In the genomic region with DNA sequence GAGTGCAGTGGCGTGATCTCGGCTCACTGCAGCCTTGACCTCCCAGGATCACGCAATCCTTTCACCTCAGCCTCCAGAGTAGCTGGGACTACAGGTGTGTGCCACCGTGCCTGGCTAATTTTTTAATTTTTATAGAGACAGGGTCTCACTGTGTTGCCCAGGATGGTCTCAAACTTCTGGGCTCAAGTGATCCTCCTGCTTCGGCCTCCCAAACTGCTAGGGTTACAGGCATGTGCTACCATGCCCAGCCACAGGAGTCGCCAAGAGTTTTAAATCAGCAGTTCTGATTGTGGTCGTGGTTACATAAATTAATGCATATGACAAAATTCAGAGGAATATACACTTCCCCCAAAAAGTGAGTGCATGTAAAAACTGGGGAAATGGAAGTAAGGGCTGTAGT, we compare ENCODE assay signal across 29 cellular contexts. TPM values are rescaled to one million over a fixed set of nuclear protein-coding genes. Genes with fewer than 3 reads are reported as not detected.
DNase-seq lines count a peak whose midpoint lies in the region; TF ChIP-seq lines count a peak whose summit lies in the region.
"Had no signal": no experiment of that assay in that cellular context is flagged by ENCODE, and none has a peak within 500 bp of the region (broad histone marks: within the 10 kb centered on the region; RNA-seq: fewer than 3 reads in every experiment).

No MANE protein-coding gene starts in this region.

- H3K9me3 Mint-ChIP-seq in HFFc6 = no peaks in the 10 kb centered on the region
- H3K9me3 Mint-ChIP-seq: CD4-positive, alpha-beta memory T cell had no signal

- peak; percentile 17 for DNase-seq in NOMO-1 treated with DMSO at 0.1 percent for 48 hours (lab: John Stamatoyannopoulos, UW; ENCODE audit: unreplicated experiment)
- no peak for DNase-seq in NOMO-1 treated with dmso at 0.1 percent for 144 hours (lab: John Stamatoyannopoulos, UW; ENCODE audit: unreplicated experiment)
- no peak for DNase-seq in HFFc6
- DNase-seq in WERI-Rb-1 = no peak
- peak; percentile 27 for DNase-seq in spleen
- no peak for DNase-seq in smooth muscle cell (lab: John Stamatoyannopoulos, UW; ENCODE audit: unreplicated experiment)
- no peak for DNase-seq in SJCRH30
- no peak for DNase-seq in NCI-H2227 (lab: John Stamatoyannopoulos, UW; ENCODE audit: unreplicated experiment)
- DNase-seq: activated CD4-positive, CD25-positive, alpha-beta regulatory T cell treated with anti-CD3 and anti-CD28 coated beads, Interleukin-2, amount 50 U/mL, for 72 hours; activated T-cell treated with anti-CD3 and anti-CD28 coated beads, Interleukin-2, amount 50 U/mL, for 1 hour; CD4-positive, alpha-beta memory T cell; DMS 273 treated with DMSO at 0.1 percent for 48 hours; H7; islet precursor cell; left ventricle myocardium inferior; NCI-H1694 treated with DMSO at 0.1 percent for 48 hours; NCI-H2171; NCI-H524; NK-92 treated with Interleukin-12 subunit alpha and Interleukin-12 subunit beta, amount 100 ng/mL, for 24 hours; psoas muscle; RPMI8226; sigmoid colon; stimulated activated CD4-positive, alpha-beta T cell treated with anti-CD3 and anti-CD28 coated beads, Interleukin-15, amount 100 ng/mL, for 24 hours; stimulated activated naive CD4-positive, alpha-beta T cell had no signal

- H3K27ac ChIP-seq in WERI-Rb-1 (no peak overlapping the region), spleen (no peak overlapping the region), smooth muscle cell (ENCODE audit: low read depth) (no peak overlapping the region), SJCRH30 (no peak overlapping the region)
- H3K27ac ChIP-seq: dorsolateral prefrontal cortex, KMS-11, left ventricle myocardium inferior, psoas muscle, sigmoid colon, SK-N-MC had no signal

- no peaks in the 10 kb centered on the region for H3K36me3 Mint-ChIP-seq in HFFc6 (ENCODE audit: low read depth)
- H3K36me3 Mint-ChIP-seq: CD4-positive, alpha-beta memory T cell had no signal

- H3K9me3 ChIP-seq in WERI-Rb-1 (ENCODE audit: severe bottlenecking) = no peaks in the 10 kb centered on the region
- no peaks in the 10 kb centered on the region for H3K9me3 ChIP-seq in spleen
- no peaks in the 10 kb centered on the region for H3K9me3 ChIP-seq in smooth muscle cell (replicated peaks; ENCODE audit: low read depth)
- no peaks in the 10 kb centered on the region for H3K9me3 ChIP-seq in SJCRH30 (replicated peaks)
- H3K9me3 ChIP-seq: left ventricle myocardium inferior, psoas muscle, sigmoid colon had no signal

- H3K27me3 ChIP-seq in WERI-Rb-1 (ENCODE audit: insufficient read depth, low read depth, severe bottlenecking) (no peaks in the 10 kb centered on the region), spleen (replicated peaks in 1 of 7) (peaks cover 0 to 8% (median 0%) of the 10 kb centered on the region in 7 donors), smooth muscle cell (ENCODE audit: low read depth) (no peaks in the 10 kb centered on the region), SJCRH30 (no peaks in the 10 kb centered on the region)
- H3K27me3 ChIP-seq: sigmoid colon had no signal

- no peak overlapping the region for H2AFZ ChIP-seq in smooth muscle cell (ENCODE audit: low read depth)

- H3K4me3 Mint-ChIP-seq in HFFc6 = no peak overlapping the region

- H3K79me2 ChIP-seq in smooth muscle cell (ENCODE audit: low read depth) = no peaks in the 10 kb centered on the region

- no peak overlapping the region for H3K27ac Mint-ChIP-seq in HFFc6
- H3K27ac Mint-ChIP-seq: CD4-positive, alpha-beta memory T cell had no signal

- H3F3A ChIP-seq in smooth muscle cell (ENCODE audit: low read depth) = no peaks in the 10 kb centered on the region

- H3K4me2 ChIP-seq in smooth muscle cell = no peak overlapping the region
- H3K4me2 ChIP-seq: KMS-11 had no signal

- no peak overlapping the region for H3K9ac ChIP-seq in smooth muscle cell (ENCODE audit: low read depth)
- H3K9ac ChIP-seq: KMS-11 had no signal

- intact Hi-C loops in spleen (cut with DNase I; ENCODE audit: low total_unique reads) = no loop called here

- no peaks in the 10 kb centered on the region for H3K4me1 ChIP-seq in spleen
- no peaks in the 10 kb centered on the region for H3K4me1 ChIP-seq in smooth muscle cell (ENCODE audit: low read depth)
- no peaks in the 10 kb centered on the region for H3K4me1 ChIP-seq in SJCRH30
- H3K4me1 ChIP-seq: left ventricle myocardium inferior, psoas muscle, sigmoid colon had no signal

- peak; percentile 20; the same call in 1 of the 2 replicates for TF ChIP-seq CTCF in HFFc6 (IDR thresholded peaks at IDR 0.05)
- TF ChIP-seq CTCF in WERI-Rb-1 (IDR thresholded peaks at IDR 0.05; ENCODE audit: low read depth, low read length) = 0 out of 2 replicates have a peak, but pooled peaks have one; percentile 4
- TF ChIP-seq CTCF in spleen (IDR thresholded peaks at IDR 0.05 in 8 of 11, conservative IDR thresholded peaks at IDR 0.05 in 3 of 11) = no peak
- no peak for TF ChIP-seq CTCF in smooth muscle cell (IDR thresholded peaks at IDR 0.05; ENCODE audit: borderline replicate concordance, insufficient read depth, poor library complexity, severe bottlenecking)

- no peaks in the 10 kb centered on the region for H4K20me1 ChIP-seq in smooth muscle cell (ENCODE audit: low read depth)

- 80 to 84% (median 84%) methylated on average over 7 of the region's 7 CpGs for WGBS in spleen, 5 donors
- 92% methylated on average over 7 of the region's 7 CpGs for WGBS in smooth muscle cell (ENCODE audit: low lambda C conversion rate)

- H3K4me3 ChIP-seq in WERI-Rb-1 (ENCODE audit: low read depth, low read length) = no peak overlapping the region
- no peak overlapping the region for H3K4me3 ChIP-seq in spleen
- H3K4me3 ChIP-seq in smooth muscle cell = no peak overlapping the region
- H3K4me3 ChIP-seq in SJCRH30 = no peak overlapping the region
- H3K4me3 ChIP-seq: dorsolateral prefrontal cortex, left ventricle myocardium inferior, psoas muscle, sigmoid colon, SK-N-MC had no signal

- TF ChIP-seq POLR2A in spleen (IDR thresholded peaks at IDR 0.05) = no peak

- no peaks in the 10 kb centered on the region for H3K4me1 Mint-ChIP-seq in HFFc6 (ENCODE audit: low read depth)
- H3K4me1 Mint-ChIP-seq: CD4-positive, alpha-beta memory T cell had no signal

- no peaks in the 10 kb centered on the region for H3K36me3 ChIP-seq in WERI-Rb-1
- H3K36me3 ChIP-seq in spleen = no peaks in the 10 kb centered on the region
- H3K36me3 ChIP-seq in smooth muscle cell (ENCODE audit: low read depth) = no peaks in the 10 kb centered on the region
- H3K36me3 ChIP-seq in SJCRH30 = no peaks in the 10 kb centered on the region
- H3K36me3 ChIP-seq: left ventricle myocardium inferior, sigmoid colon had no signal

- H3K27me3 Mint-ChIP-seq in HFFc6 (ENCODE audit: insufficient read depth) = peaks cover 25% of the 10 kb centered on the region

RNA-seq across cellular contexts. Expression of a gene that starts 33.0 kb away (rescaled TPM):
- total RNA-seq in HFFc6 (2021; fragmentation: NEBNext Ultra II Directional; extraction: Animal tissue kit (Norgen Biotek cat#: 25700)) = not detected
- total RNA-seq in spleen (under 1 TPM in 4 of 7 donors, not detected in 3; 0.14 to 0.61 (median 0.39) TPM), smooth muscle cell (not detected in 2 replicates)
- polyA plus RNA-seq in spleen (under 1 TPM in 2 of 3 donors, not detected in 1; 0.02 to 0.03 TPM), smooth muscle cell (0.08 and 0.40 TPM in 2 replicates)
- total RNA-seq in SJCRH30 (2014; rRNA removed; shearing (Covaris generic)) = 7.3 and 8.7 TPM in 2 replicates
- total RNA-seq: CD4-positive, alpha-beta memory T cell; left ventricle myocardium inferior; mesenteric fat pad; psoas muscle; sigmoid colon had no signal
- polyA plus RNA-seq: fibroblast of lung had no signal

Comparison
In these comparisons a context has a peak if more than half of its experiments do, and no peak if none do; other contexts are left out.
1. DNase-seq: peak in NOMO-1 treated with DMSO at 0.1 percent for 48 hours (single experiment) and spleen (single experiment); none in NOMO-1 treated with dmso at 0.1 percent for 144 hours (single experiment), HFFc6 (single experiment), WERI-Rb-1 (single experiment), smooth muscle cell (single experiment), SJCRH30 (0 of 2) and NCI-H2227 (single experiment).
2. CTCF ChIP-seq: peak in HFFc6 (single experiment) and WERI-Rb-1 (single experiment); none in spleen (0 of 11) and smooth muscle cell (single experiment).